ENCODE assay signal across 26 cellular contexts in the genomic region with DNA sequence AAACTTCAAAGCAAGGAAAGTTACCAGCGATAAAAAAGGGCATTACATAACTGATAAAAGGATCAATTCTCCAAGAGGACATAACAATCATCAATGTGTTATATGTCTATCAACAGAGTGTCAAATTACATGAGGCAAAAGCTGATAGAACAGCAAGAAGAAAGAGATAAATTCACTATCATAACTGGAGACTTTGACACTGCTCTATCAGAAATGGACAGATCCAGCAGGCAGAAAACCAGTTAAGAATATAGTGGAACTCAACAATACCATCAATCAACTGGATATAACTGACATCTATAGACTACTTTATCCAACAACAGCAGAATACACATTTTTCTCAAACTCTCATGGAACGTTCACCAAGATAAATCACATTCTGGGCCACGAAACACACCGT.
"Had no signal": no experiment of that assay in that cellular context is flagged by ENCODE, and none has a peak within 500 bp of the region (broad histone marks: within the 10 kb centered on the region; RNA-seq: fewer than 3 reads in every experiment).

No MANE protein-coding gene starts in this region.

- ATAC-seq: activated CD8-positive, alpha-beta T cell treated with anti-CD3 and anti-CD28 coated beads for 36 hours; activated T-cell treated with anti-CD3 and anti-CD28 coated beads, Interleukin-2, amount 50 U/mL, for 72 hours; activated T-helper 17 cell treated with anti-CD3 and anti-CD28 coated beads, Interleukin-2, amount 50 U/mL, for 72 hours; Panc1 had no signal

- H3K27ac ChIP-seq: cardiac muscle cell, SJCRH30, SK-N-MC had no signal

- H3K4me1 ChIP-seq: SJCRH30 had no signal

- H3K4me3 ChIP-seq: cardiac muscle cell, SJCRH30, SK-N-MC had no signal

- DNase-seq: activated CD4-positive, alpha-beta T cell treated with anti-CD3 and anti-CD28 coated beads, Interleukin-2, amount 10 ng/mL, durations not matched to agents 24 days and 14 days; activated CD4-positive, alpha-beta T cell treated with anti-CD3 and anti-CD28 coated beads, Interleukin-2, amount 50 U/mL, for 4 hours; activated CD8-positive, alpha-beta T cell treated with anti-CD3 and anti-CD28 coated beads for 36 hours; activated effector memory CD4-positive, alpha-beta T cell treated with anti-CD3 and anti-CD28 coated beads, Interleukin-2, amount 50 U/mL, for 16 hours; activated naive CD4-positive, alpha-beta T cell; activated naive CD4-positive, alpha-beta T cell treated with anti-CD3 and anti-CD28 coated beads, Interleukin-2, amount 50 U/mL, for 16 hours; activated naive CD8-positive, alpha-beta T cell treated with anti-CD3 and anti-CD28 coated beads for 36 hours; activated T-cell treated with anti-CD3 and anti-CD28 coated beads, Interleukin-2, amount 50 U/mL, for 1 hour; activated T-cell treated with anti-CD3 and anti-CD28 coated beads, Interleukin-2, amount 50 U/mL, for 72 hours; amniotic stem cell; aorta; Karpas-422; NCI-H1105; NCI-H1436; NCI-H1694; NCI-H1930; NCI-H2081 treated with DMSO at 0.1 percent for 48 hours; NCI-H226; NCI-H524 treated with DMSO at 0.1 percent for 48 hours; NK-92 treated with Interleukin-12 subunit alpha and Interleukin-12 subunit beta, amount 100 ng/mL, for 24 hours; SHP77; SJCRH30 had no signal

- H3K27me3 ChIP-seq: cardiac muscle cell, SJCRH30 had no signal

- H3K9me3 ChIP-seq: SJCRH30 had no signal
